ENCODE assay signal across 29 cellular contexts in genomic region chr20:60040471-60041162, GRCh38.
DNase-seq lines count a peak whose midpoint lies in the region; ATAC-seq, FAIRE-seq and TF ChIP-seq lines count a peak whose summit lies in the region.
"Had no signal": no experiment of that assay in that cellular context is flagged by ENCODE, and none has a peak within 500 bp of the region (broad histone marks: within the 10 kb centered on the region; RNA-seq: fewer than 3 reads in every experiment).

No MANE protein-coding gene starts in this region.

- H4K8ac ChIP-seq in IMR-90 (ENCODE audit: low read depth in 2 of 2, low read length in 2 of 2) (peak overlapping the region; percentile 5 to 22; a peak in 2 of 4 replicates), trophoblast cell (ENCODE audit: low read depth, low read length) (peak overlapping the region; percentile 13)

- H3K14ac ChIP-seq in IMR-90 (replicated peaks; ENCODE audit: low read depth, low read length) (0 out of 2 replicates have a peak overlapping the region, but pooled peaks have one; percentile 21), trophoblast cell (ENCODE audit: low read length) (no peak overlapping the region)

- peak overlapping the region; percentile 11 for H3K27ac Mint-ChIP-seq in endothelial cell (ENCODE audit: unreplicated experiment)
- no peak overlapping the region for H3K27ac Mint-ChIP-seq in T-helper 2 cell treated with Interferon-gamma antibody and Interleukin-4, amounts not matched to agents 5 μg/mL and 100 μg/mL, for 36 hours
- H3K27ac Mint-ChIP-seq: activated CD4-positive, alpha-beta T cell treated with anti-CD3 and anti-CD28 coated beads, Interleukin-2, amount 10 ng/mL, durations not matched to agents 24 days and 14 days; activated naive CD4-positive, alpha-beta T cell treated with anti-CD3 and anti-CD28 coated beads, Interleukin-2, amount 10 ng/mL, durations not matched to agents 7 days and 5 days; activated T-cell treated with anti-CD3 and anti-CD28 coated beads, Interleukin-2, amount 50 U/mL, for 72 hours; CD8-positive, alpha-beta T cell; T-helper 17 cell had no signal

- H3K27me3 Mint-ChIP-seq in endothelial cell (ENCODE audit: unreplicated experiment) = peaks cover 8% of the 10 kb centered on the region
- peaks cover 7% of the 10 kb centered on the region for H3K27me3 Mint-ChIP-seq in T-helper 2 cell treated with Interferon-gamma antibody and Interleukin-4, amounts not matched to agents 5 μg/mL and 100 μg/mL, for 36 hours (ENCODE audit: low read depth)

- H4K20me1 ChIP-seq in IMR-90 (ENCODE audit: insufficient read depth, low read length) = no peaks in the 10 kb centered on the region

- TF ChIP-seq CTCF in IMR-90 (conservative IDR thresholded peaks at IDR 0.05; ENCODE audit: low read depth, low read length) = no peak
- no peak for TF ChIP-seq CTCF in endothelial cell (IDR thresholded peaks at IDR 0.05; ENCODE audit: unreplicated experiment)

- no TSS peak for BruUV-seq in IMR-90 (replicated peaks; lab: Mats Ljungman, UMichigan)

- H3K4me2 ChIP-seq in IMR-90 (ENCODE audit: low read depth, low read length) (no peak overlapping the region), trophoblast cell (ENCODE audit: low read length) (no peak overlapping the region)

- CTCF ChIA-PET in IMR-90 (lab: Yijun Ruan, JAX) = no interaction called here

- H2BK12ac ChIP-seq in trophoblast cell (ENCODE audit: low read length) = peak overlapping the region; percentile 72

- TF ChIP-seq POLR2A in IMR-90 (IDR thresholded peaks at IDR 0.05; ENCODE audit: low read depth, low read length) (no peak), GM12892 (IDR thresholded peaks at IDR 0.05; ENCODE audit: low read depth, low read length) (no peak)

- no peak overlapping the region for H3K18ac ChIP-seq in IMR-90 (ENCODE audit: low read depth, low read length)
- H3K18ac ChIP-seq in trophoblast cell (ENCODE audit: low read length) = no peak overlapping the region

- peaks cover 3% of the 10 kb centered on the region for H3K9me1 ChIP-seq in IMR-90 (ENCODE audit: insufficient read depth, low read length)

- no peak overlapping the region for H2AK9ac ChIP-seq in IMR-90 (replicated peaks; ENCODE audit: low read depth, low read length, poor library complexity)

- H2BK120ac ChIP-seq in IMR-90 (ENCODE audit: low read depth, low read length) = peak overlapping the region; percentile 62
- peak overlapping the region; percentile 26 for H2BK120ac ChIP-seq in trophoblast cell (ENCODE audit: insufficient read depth, low read length, poor library complexity)

- H3K4me1 ChIP-seq in IMR-90 (ENCODE audit: control insufficient read depth, insufficient read depth, low read length) = peaks cover 6% of the 10 kb centered on the region
- peaks cover 12 to 20% of the 10 kb centered on the region in 2 experiments for H3K4me1 ChIP-seq in trophoblast cell (ENCODE audit: control insufficient read depth in 1 of 2, insufficient read depth in 2 of 2, low read length in 2 of 2)
- H3K4me1 ChIP-seq: lower lobe of right lung had no signal

- FAIRE-seq in GM12892 (lab: Jason Lieb, UNC) = no peak
- FAIRE-seq: frontal cortex, islet of Langerhans, K562, RCC 7860 had no signal

- no peaks in the 10 kb centered on the region for H3K79me1 ChIP-seq in IMR-90 (ENCODE audit: low read depth in 1 of 2, low read length in 2 of 2)
- peaks cover 10% of the 10 kb centered on the region for H3K79me1 ChIP-seq in trophoblast cell (ENCODE audit: low read length)

- dilution Hi-C loops in IMR-90 (cut with HindIII; ENCODE audit: low sequenced_read_pairs, unreplicated experiment) = no loop called here

- no peak overlapping the region for H3K9ac ChIP-seq in IMR-90 (ENCODE audit: low read depth, low read length)
- no peak overlapping the region for H3K9ac ChIP-seq in trophoblast cell (ENCODE audit: low read length)

- H3K4ac ChIP-seq in IMR-90 (ENCODE audit: low read depth, low read length) (peak overlapping the region; percentile 47; the same call in 1 of the 2 replicates), trophoblast cell (ENCODE audit: low read depth, low read length) (no peak overlapping the region)

- no peak overlapping the region for H3K27ac ChIP-seq in IMR-90 (ENCODE audit: insufficient read depth, low read length)
- H3K27ac ChIP-seq in trophoblast cell (ENCODE audit: low read depth, low read length) = peak overlapping the region; percentile 20
- H3K27ac ChIP-seq: dorsolateral prefrontal cortex, lower lobe of right lung, SK-N-MC had no signal

- ATAC-seq in IMR-90 (ENCODE audit: low read depth) = no peak
- ATAC-seq: activated T-cell treated with anti-CD3 and anti-CD28 coated beads, Interleukin-2, amount 50 U/mL, for 72 hours; CD8-positive, alpha-beta T cell; K562; lower lobe of right lung; T-helper 17 cell had no signal

- intact Hi-C loops in IMR-90 (cut with micrococcal nuclease) = no loop called here

- no peaks in the 10 kb centered on the region; the same call in 1 of the 2 replicates for H3K27me3 ChIP-seq in IMR-90 (ENCODE audit: control insufficient read depth, insufficient read depth, low read length)
- no peaks in the 10 kb centered on the region for H3K27me3 ChIP-seq in trophoblast cell (ENCODE audit: insufficient read depth, low read length)
- H3K27me3 ChIP-seq: dorsolateral prefrontal cortex, neutrophil had no signal

- WGBS in IMR-90 (ENCODE audit: extremely low coverage in 2 of 2, insufficient read length in 1 of 2), 2 experiments = 97% methylated on average over 8 of the region's 8 CpGs; no CpG with 5 or more reads in 1 of the 2 experiments
- no CpG with 5 or more reads among the region's 8 CpGs for WGBS in trophoblast cell (ENCODE audit: extremely low coverage, insufficient coverage, insufficient read length)

- peak overlapping the region; percentile 54 for H2AFZ ChIP-seq in IMR-90 (replicated peaks; ENCODE audit: low read length, poor library complexity)
- no peak overlapping the region for H2AFZ ChIP-seq in trophoblast cell (ENCODE audit: insufficient read depth, low read length, poor library complexity)

- H2BK5ac ChIP-seq in IMR-90 (ENCODE audit: low read depth, low read length, poor library complexity, severe bottlenecking) = peak overlapping the region; percentile 0
- peak overlapping the region; percentile 39 for H2BK5ac ChIP-seq in trophoblast cell (ENCODE audit: low read depth, low read length, poor library complexity)

- POLR2A ChIA-PET in IMR-90 (lab: Charles Lee; ENCODE audit: unreplicated experiment) = interaction anchor here (0.5 kb wide), 1 partner anchor 1149 kb away, joined by 3 read pairs; no protein-coding TSS in a partner anchor

- H3K23ac ChIP-seq in IMR-90 (ENCODE audit: low read depth, low read length) (no peak overlapping the region; the same call in 1 of the 2 replicates), trophoblast cell (ENCODE audit: low read length) (no peak overlapping the region)

- H3K79me2 ChIP-seq in trophoblast cell (ENCODE audit: control insufficient read depth, insufficient read depth, low read length, poor library complexity) = no peaks in the 10 kb centered on the region

- DNase-seq in DMS53 (lab: John Stamatoyannopoulos, UW) (peak; percentile 72), IMR-90 (no peak), endothelial cell (ENCODE audit: low spot score) (no peak), trophoblast cell (no peak), NCI-H128 (lab: John Stamatoyannopoulos, UW; ENCODE audit: unreplicated experiment) (no peak), GM12892 (ENCODE audit: insufficient read length) (no peak)
- no peak for DNase-seq in T-helper 2 cell treated with Interferon-gamma antibody and Interleukin-4, amounts not matched to agents 5 μg/mL and 100 μg/mL, for 36 hours (ENCODE audit: low spot score)
- DNase-seq: activated CD4-positive, alpha-beta T cell treated with anti-CD3 and anti-CD28 coated beads, Interleukin-2, amount 10 ng/mL, durations not matched to agents 24 days and 14 days; activated naive CD4-positive, alpha-beta T cell treated with anti-CD3 and anti-CD28 coated beads, Interleukin-2, amount 10 ng/mL, durations not matched to agents 7 days and 5 days; activated T-cell treated with anti-CD3 and anti-CD28 coated beads, Interleukin-2, amount 50 U/mL, for 72 hours; anterior cingulate cortex; caudate nucleus; CD8-positive, alpha-beta T cell; DND-41; dorsolateral prefrontal cortex; erythroblast; hypothalamus; lower lobe of right lung; NCI-H1436 treated with DMSO at 0.1 percent for 48 hours; NCI-H446; NK-92 treated with Interleukin-12 subunit alpha and Interleukin-12 subunit beta, amount 100 ng/mL, for 24 hours; stimulated activated CD4-positive, alpha-beta T cell treated with anti-CD3 and anti-CD28 coated beads, Interleukin-1b, Interleukin-23, amount 100 ng/mL, for 48 hours; T-helper 17 cell had no signal

- H2AK5ac ChIP-seq in IMR-90 (ENCODE audit: low read depth, low read length) (peak overlapping the region; percentile 58), trophoblast cell (ENCODE audit: low read length) (no peak overlapping the region)

- peaks cover 30% of the 10 kb centered on the region for H3K4me1 Mint-ChIP-seq in endothelial cell (ENCODE audit: unreplicated experiment)
- no peaks in the 10 kb centered on the region for H3K4me1 Mint-ChIP-seq in T-helper 2 cell treated with Interferon-gamma antibody and Interleukin-4, amounts not matched to agents 5 μg/mL and 100 μg/mL, for 36 hours (ENCODE audit: low read depth)
- H3K4me1 Mint-ChIP-seq: activated CD4-positive, alpha-beta T cell treated with anti-CD3 and anti-CD28 coated beads, Interleukin-2, amount 10 ng/mL, durations not matched to agents 24 days and 14 days; activated naive CD4-positive, alpha-beta T cell treated with anti-CD3 and anti-CD28 coated beads, Interleukin-2, amount 10 ng/mL, durations not matched to agents 7 days and 5 days; T-helper 17 cell had no signal

- H4K5ac ChIP-seq in IMR-90 (ENCODE audit: low read depth, low read length) = no peak overlapping the region

- in situ Hi-C loops in IMR-90 (cut with MboI; ENCODE audit: low sequenced_read_pairs) = no loop called here

- H4K12ac ChIP-seq in trophoblast cell (ENCODE audit: low read depth, low read length) = no peak overlapping the region

- H3K9me3 Mint-ChIP-seq in endothelial cell (ENCODE audit: unreplicated experiment) = no peaks in the 10 kb centered on the region
- no peaks in the 10 kb centered on the region for H3K9me3 Mint-ChIP-seq in T-helper 2 cell treated with Interferon-gamma antibody and Interleukin-4, amounts not matched to agents 5 μg/mL and 100 μg/mL, for 36 hours
- H3K9me3 Mint-ChIP-seq: CD8-positive, alpha-beta T cell had no signal

- H3K4me3 ChIP-seq in IMR-90 (ENCODE audit: insufficient read depth, low read depth, low read length) = no peak overlapping the region
- H3K4me3 ChIP-seq in trophoblast cell (ENCODE audit: low read depth, low read length) = no peak overlapping the region
- H3K4me3 ChIP-seq: dorsolateral prefrontal cortex, K562, lower lobe of right lung, SK-N-MC had no signal

- peak overlapping the region; percentile 73 for H2BK20ac ChIP-seq in IMR-90 (ENCODE audit: low read depth, low read length)

- no peak overlapping the region for H3K4me3 Mint-ChIP-seq in endothelial cell (ENCODE audit: unreplicated experiment)
- H3K4me3 Mint-ChIP-seq in T-helper 2 cell treated with Interferon-gamma antibody and Interleukin-4, amounts not matched to agents 5 μg/mL and 100 μg/mL, for 36 hours = no peak overlapping the region
- H3K4me3 Mint-ChIP-seq: activated CD4-positive, alpha-beta T cell treated with anti-CD3 and anti-CD28 coated beads, Interleukin-2, amount 10 ng/mL, durations not matched to agents 24 days and 14 days; activated naive CD4-positive, alpha-beta T cell treated with anti-CD3 and anti-CD28 coated beads, Interleukin-2, amount 10 ng/mL, durations not matched to agents 7 days and 5 days; activated T-cell treated with anti-CD3 and anti-CD28 coated beads, Interleukin-2, amount 50 U/mL, for 72 hours; CD8-positive, alpha-beta T cell; T-helper 17 cell had no signal

- H2BK15ac ChIP-seq in IMR-90 (ENCODE audit: low read depth, low read length) = 0 out of 3 replicates have a peak overlapping the region, but pooled peaks have one; percentile 36

- no peak for TF ChIP-seq RAD21 in IMR-90 (IDR thresholded peaks at IDR 0.05; ENCODE audit: low read length)

- no peaks in the 10 kb centered on the region for H3K36me3 ChIP-seq in IMR-90 (ENCODE audit: control insufficient read depth, insufficient read depth, low read length)
- peaks cover 0 to 2% of the 10 kb centered on the region in 2 experiments for H3K36me3 ChIP-seq in trophoblast cell (ENCODE audit: control insufficient read depth in 1 of 2, insufficient read depth in 2 of 2, low read length in 2 of 2)
- H3K36me3 ChIP-seq: lower lobe of right lung, neutrophil had no signal

- H4K91ac ChIP-seq in IMR-90 (ENCODE audit: insufficient read depth, low read depth, low read length) (peak overlapping the region; percentile 61; the same call in 1 of the 2 replicates), trophoblast cell (ENCODE audit: low read depth, low read length) (peak overlapping the region; percentile 25)

- H3K9me3 ChIP-seq in IMR-90 (ENCODE audit: control insufficient read depth, insufficient read depth, low read length) = no peaks in the 10 kb centered on the region
- H3K9me3 ChIP-seq in trophoblast cell (ENCODE audit: insufficient read depth, low read depth, low read length) = no peaks in the 10 kb centered on the region
- H3K9me3 ChIP-seq: lower lobe of right lung, neutrophil had no signal

- no peak overlapping the region for H3K56ac ChIP-seq in IMR-90 (ENCODE audit: extremely low read depth, insufficient read depth, low read length)

- H3K36me3 Mint-ChIP-seq in endothelial cell (ENCODE audit: low read depth, unreplicated experiment) = no peaks in the 10 kb centered on the region
- H3K36me3 Mint-ChIP-seq in T-helper 2 cell treated with Interferon-gamma antibody and Interleukin-4, amounts not matched to agents 5 μg/mL and 100 μg/mL, for 36 hours (ENCODE audit: low read depth) = no peaks in the 10 kb centered on the region
- H3K36me3 Mint-ChIP-seq: activated naive CD4-positive, alpha-beta T cell treated with anti-CD3 and anti-CD28 coated beads, Interleukin-2, amount 10 ng/mL, durations not matched to agents 7 days and 5 days; CD8-positive, alpha-beta T cell had no signal
